1 cellular context compared by ENCODE assay signal in genomic region chr4:102815981-102816380, GRCh38.
TF ChIP-seq lines count a peak whose summit lies in the region.

No MANE protein-coding gene starts in this region.

TF ChIP-seq in K562, 482 proteins besides CTCF, POLR2A, EP300 and RAD21:
- TF ChIP-seq ZNF778 (CRISPR knock-in tag; IDR thresholded peaks at IDR 0.05) (no peak), TFE3 (CRISPR knock-in tag; IDR thresholded peaks at IDR 0.05) (0 out of 2 replicates have a peak, but pooled peaks have one; percentile 11)
